ENCODE assay signal across 8 cellular contexts in genomic region chr9:117783828-117784227, GRCh38.
DNase-seq lines count a peak whose midpoint lies in the region; ATAC-seq and TF ChIP-seq lines count a peak whose summit lies in the region.

No MANE protein-coding gene starts in this region.

- no peak overlapping the region for H3K4me3 ChIP-seq in Jurkat, Clone E6-1 (ENCODE audit: low read length)
- no peak overlapping the region for H3K4me3 ChIP-seq in choroid plexus epithelial cell (ENCODE audit: low read depth, low read length)
- no peak overlapping the region for H3K4me3 ChIP-seq in tibial artery

- no peaks in the 10 kb centered on the region for H3K9me3 ChIP-seq in tibial artery

- H3K27ac ChIP-seq in tibial artery: peak overlapping the region in 1 of 2 donors; percentile 35

- no peaks in the 10 kb centered on the region for H3K27me3 ChIP-seq in tibial artery

- H3K4me1 ChIP-seq in tibial artery: peaks cover 0 to 7% (median 2%) of the 10 kb centered on the region in 4 donors

- TF ChIP-seq CTCF in choroid plexus epithelial cell (conservative IDR thresholded peaks at IDR 0.05; ENCODE audit: low read depth, low read length) (no peak), tibial artery (IDR thresholded peaks at IDR 0.05) (no peak)

- intact Hi-C loops in tibial artery (cut with DNase I; ENCODE audit: low total_unique reads): no loop called here

- DNase-seq in Jurkat, Clone E6-1 (ENCODE audit: low read depth, low spot score): peak; percentile 35
- DNase-seq in choroid plexus epithelial cell (ENCODE audit: low read depth) (peak; percentile 6), occipital lobe (lab: John Stamatoyannopoulos, UW) (no peak), ecto neural progenitor cell (ENCODE audit: low spot score) (no peak), tibial artery (no peak)
- peak; percentile 2 for DNase-seq in stimulated activated naive CD4-positive, alpha-beta T cell treated with Interleukin-2 at 50 U/mL for 16 hours (lab: John Stamatoyannopoulos, UW)

- ATAC-seq in GM18517 (IDR thresholded peaks at IDR 0.05; ENCODE audit: unreplicated experiment): peak; percentile 83
- peak; percentile 78 for ATAC-seq in GM21576 (IDR thresholded peaks at IDR 0.05; ENCODE audit: unreplicated experiment)

- no peaks in the 10 kb centered on the region for H3K36me3 ChIP-seq in tibial artery

Comparison
In these comparisons a context has a peak if more than half of its experiments do, and no peak if none do; other contexts are left out.
1. DNase-seq: peak in Jurkat, Clone E6-1 (single experiment), choroid plexus epithelial cell (single experiment) and stimulated activated naive CD4-positive, alpha-beta T cell treated with Interleukin-2 at 50 U/mL for 16 hours (single experiment); none in occipital lobe (single experiment), ecto neural progenitor cell (single experiment) and tibial artery (0 of 2).